8 cellular contexts compared by ENCODE assay signal in the genomic region with DNA sequence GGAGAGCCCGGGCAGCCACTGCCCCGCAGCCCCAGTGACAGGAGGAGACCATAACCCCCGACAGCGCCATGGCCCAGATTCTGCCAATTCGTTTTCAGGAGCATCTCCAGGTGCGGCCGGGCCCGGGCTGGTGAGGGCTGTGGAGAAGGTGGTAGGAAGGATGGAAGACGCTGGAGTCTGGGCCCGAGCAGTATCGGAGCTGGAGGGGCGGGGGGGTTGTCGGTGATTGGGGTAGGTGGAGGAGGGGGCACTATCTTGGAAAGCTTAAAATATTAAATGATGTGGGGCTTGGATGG. TPM values are rescaled to one million over a fixed set of nuclear protein-coding genes. Genes with fewer than 3 reads are reported as not detected.
A peak's percentile ranks its signal among the peaks of the same experiment; 100 is the strongest.
DNase-seq lines count a peak whose midpoint lies in the region; ATAC-seq and TF ChIP-seq lines count a peak whose summit lies in the region.

No MANE protein-coding gene starts in this region.

- H2AFZ ChIP-seq in DND-41 (ENCODE audit: low read depth, low read length) (peak overlapping the region; percentile 86), osteoblast (ENCODE audit: low read length) (peak overlapping the region; percentile 76)

- H3K9me3 ChIP-seq in DND-41 (ENCODE audit: insufficient read depth, low read length, severe bottlenecking): no peaks in the 10 kb centered on the region
- H3K9me3 ChIP-seq in endodermal cell (ENCODE audit: control insufficient read depth, low read length): no peaks in the 10 kb centered on the region
- no peaks in the 10 kb centered on the region for H3K9me3 ChIP-seq in osteoblast (ENCODE audit: low read depth, low read length)

- no peaks in the 10 kb centered on the region for H3K9me3 Mint-ChIP-seq in endodermal cell

- no peak for ATAC-seq in DND-41 (ENCODE audit: insufficient read depth, low read depth)
- no peak for ATAC-seq in HG03442 (IDR thresholded peaks at IDR 0.05; ENCODE audit: unreplicated experiment)
- no peak for ATAC-seq in GM21576 (IDR thresholded peaks at IDR 0.05; ENCODE audit: unreplicated experiment)
- no peak for ATAC-seq in HG03039 (IDR thresholded peaks at IDR 0.05; ENCODE audit: unreplicated experiment)
- no peak for ATAC-seq in HG03045 (IDR thresholded peaks at IDR 0.05; ENCODE audit: unreplicated experiment)

- H3K4me2 ChIP-seq in DND-41 (ENCODE audit: insufficient read depth, low read length) (peak overlapping the region; percentile 91), osteoblast (ENCODE audit: insufficient read depth, low read length) (peak overlapping the region; percentile 97)

- H3K36me3 ChIP-seq in DND-41 (ENCODE audit: insufficient read depth, low read length) (peaks cover 14% of the 10 kb centered on the region), endodermal cell (ENCODE audit: control insufficient read depth, insufficient read depth, low read length) (peaks cover 8% of the 10 kb centered on the region), osteoblast (ENCODE audit: insufficient read depth, low read length) (no peaks in the 10 kb centered on the region)

- H3K27me3 ChIP-seq in DND-41 (ENCODE audit: insufficient read depth, low read length, poor library complexity) (no peaks in the 10 kb centered on the region), endodermal cell (ENCODE audit: control insufficient read depth, insufficient read depth, low read length, poor library complexity, severe bottlenecking) (no peaks in the 10 kb centered on the region), osteoblast (ENCODE audit: insufficient read depth, low read length) (no peaks in the 10 kb centered on the region)

- peak overlapping the region; percentile 98 for H3K4me3 Mint-ChIP-seq in endodermal cell

- H3K79me2 ChIP-seq in DND-41 (ENCODE audit: insufficient read depth, low read length) (peaks cover 73% of the 10 kb centered on the region), osteoblast (ENCODE audit: insufficient read depth, low read length) (peaks cover 56% of the 10 kb centered on the region)

- 0% methylated on average over 5 to 13 of the region's 13 CpGs for WGBS in endodermal cell (ENCODE audit: insufficient coverage in 1 of 2, insufficient read length in 1 of 2), 2 experiments

- peaks cover 50% of the 10 kb centered on the region for H3K4me1 ChIP-seq in DND-41 (ENCODE audit: insufficient read depth, low read length)
- peaks cover 5% of the 10 kb centered on the region for H3K4me1 ChIP-seq in endodermal cell (ENCODE audit: control insufficient read depth, insufficient read depth, low read length)
- H3K4me1 ChIP-seq in osteoblast (ENCODE audit: insufficient read depth, low read length): peaks cover 40% of the 10 kb centered on the region

- TF ChIP-seq CTCF in DND-41 (IDR thresholded peaks at IDR 0.05; ENCODE audit: borderline replicate concordance, extremely low read depth, low read length, poor library complexity, severe bottlenecking): no peak
- TF ChIP-seq CTCF in NB4 (IDR thresholded peaks at IDR 0.05; ENCODE audit: low read depth, low read length): no peak
- no peak for TF ChIP-seq CTCF in endodermal cell (conservative IDR thresholded peaks at IDR 0.05)
- TF ChIP-seq CTCF in osteoblast (IDR thresholded peaks at IDR 0.05; ENCODE audit: extremely low read depth, low read depth, low read length): no peak

- peak overlapping the region; percentile 70 to 79 for H3K4me3 ChIP-seq in DND-41 (ENCODE audit: low read depth in 1 of 2, low read length in 2 of 2)
- peak overlapping the region; percentile 98 for H3K4me3 ChIP-seq in NB4 (ENCODE audit: low read depth, low read length)
- peak overlapping the region; percentile 93 for H3K4me3 ChIP-seq in endodermal cell (ENCODE audit: low read length)
- peak overlapping the region; percentile 99 for H3K4me3 ChIP-seq in osteoblast (ENCODE audit: insufficient read depth, low read length)

- H3K27me3 Mint-ChIP-seq in endodermal cell (ENCODE audit: insufficient read depth): no peaks in the 10 kb centered on the region

- H3K4me1 Mint-ChIP-seq in endodermal cell: peaks cover 41% of the 10 kb centered on the region

- DNase-seq in DND-41: no peak
- DNase-seq in NB4 (ENCODE audit: low read depth): no peak
- DNase-seq in endodermal cell: no peak
- DNase-seq in osteoblast (ENCODE audit: insufficient read length, low spot score, missing footprints): no peak

- no peaks in the 10 kb centered on the region for H3K36me3 Mint-ChIP-seq in endodermal cell (ENCODE audit: low read depth)

- H3K27ac Mint-ChIP-seq in endodermal cell: peak overlapping the region; percentile 97

- H3K27ac ChIP-seq in DND-41 (ENCODE audit: low read length): peak overlapping the region; percentile 98
- H3K27ac ChIP-seq in endodermal cell (ENCODE audit: low read depth, low read length): peak overlapping the region; percentile 99
- peak overlapping the region; percentile 99 for H3K27ac ChIP-seq in osteoblast (ENCODE audit: low read depth, low read length)

- H3K9ac ChIP-seq in DND-41 (ENCODE audit: low read depth, low read length): peak overlapping the region; percentile 81
- H3K9ac ChIP-seq in endodermal cell (ENCODE audit: extremely low read depth, low read length, poor library complexity, severe bottlenecking): peak overlapping the region; percentile 95

- no peak for TF ChIP-seq POLR2A in NB4 (IDR thresholded peaks at IDR 0.05; ENCODE audit: extremely low read depth, insufficient read length)

- H4K20me1 ChIP-seq in DND-41 (ENCODE audit: insufficient read depth, low read length) (peaks cover 40% of the 10 kb centered on the region), osteoblast (ENCODE audit: insufficient read depth, low read length) (peaks cover 44% of the 10 kb centered on the region)

RNA-seq across cellular contexts. Expression of a gene that starts 0.3 kb away (rescaled TPM):
- total RNA-seq in endodermal cell (100 to 1,000 TPM; 342 to 393 TPM), osteoblast (502 and 518 TPM in 2 replicates)
- 181 TPM for polyA plus RNA-seq in endodermal cell (2013, experiment 1 of 2)
- 173 TPM for polyA plus RNA-seq in endodermal cell (2013, experiment 2 of 2)

RNA-seq across cellular contexts. Expression of a gene that starts 54.6 kb away (rescaled TPM):
- total RNA-seq in endodermal cell: 10 to 100 TPM; 32.7 to 36.2 TPM
- polyA plus RNA-seq in endodermal cell (2013, experiment 1 of 2): 62.4 TPM
- 62.7 TPM for polyA plus RNA-seq in endodermal cell (2013, experiment 2 of 2)
- 74.6 and 76.4 TPM in 2 replicates for total RNA-seq in osteoblast
